In the genomic region with DNA sequence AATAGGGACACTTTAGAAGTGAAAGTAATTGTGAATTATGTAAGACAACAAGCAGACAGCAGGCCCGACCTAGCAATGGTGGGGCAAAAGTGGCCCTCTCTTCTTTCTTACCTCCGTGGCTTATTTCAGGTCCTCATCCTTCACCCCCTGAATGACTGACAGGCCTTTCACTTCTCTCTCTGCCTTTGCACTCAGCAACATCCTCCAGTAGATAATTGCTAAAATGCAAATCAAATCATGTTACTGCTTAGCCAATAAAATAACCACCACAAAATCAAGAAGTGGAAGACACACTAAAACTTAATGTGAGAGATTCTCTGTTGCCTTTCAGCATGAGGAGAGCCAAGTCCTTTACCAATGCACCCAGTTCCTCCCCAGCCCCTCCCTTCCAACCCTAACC, we compare ENCODE assay signal across 24 cellular contexts.
"Had no signal": no experiment of that assay in that cellular context is flagged by ENCODE, and none has a peak within 500 bp of the region (broad histone marks: within the 10 kb centered on the region; RNA-seq: fewer than 3 reads in every experiment).

No MANE protein-coding gene starts in this region.

- H3K27ac ChIP-seq: dorsolateral prefrontal cortex, esophagus squamous epithelium, lower lobe of right lung, neutrophil, pancreas, thyroid gland had no signal

- H3K9me3 ChIP-seq: lower lobe of right lung, mucosa of descending colon, neutrophil, pancreas, thyroid gland had no signal

- H3K36me3 Mint-ChIP-seq: memory B cell; mesothelial cell of epicardium; naive B cell; natural killer cell treated with Interleukin-12 subunit alpha and Interleukin-12 subunit beta and Interleukin-15 and Interleukin-18, amount 100 ng/mL, for 72 hours had no signal

- H3K4me3 Mint-ChIP-seq: memory B cell; mesothelial cell of epicardium; naive B cell; natural killer cell treated with Interleukin-12 subunit alpha and Interleukin-12 subunit beta and Interleukin-15 and Interleukin-18, amount 100 ng/mL, for 72 hours; neural crest cell; stimulated activated naive CD8-positive, alpha-beta T cell treated with anti-CD3 and anti-CD28 coated beads, Interleukin-15, amount 100 ng/mL, for 72 hours had no signal

- H3K4me2 ChIP-seq: smooth muscle cell had no signal

- ATAC-seq: mucosa of descending colon; natural killer cell treated with Interleukin-12 subunit alpha and Interleukin-12 subunit beta and Interleukin-15 and Interleukin-18, amount 100 ng/mL, for 72 hours; pancreas; stimulated activated naive CD8-positive, alpha-beta T cell treated with anti-CD3 and anti-CD28 coated beads, Interleukin-15, amount 100 ng/mL, for 72 hours had no signal

- DNase-seq: cerebellar nuclear complex; dorsolateral prefrontal cortex; effector memory CD4-positive, alpha-beta T cell; esophagus squamous epithelium; foreskin melanocyte; left ventricle myocardium superior; lower lobe of right lung; mucosa of descending colon; naive B cell; pancreas; stimulated activated CD4-positive, alpha-beta T cell treated with anti-CD3 and anti-CD28 coated beads, Interleukin-12 subunit alpha, Interleukin-12 subunit beta, amount 100 ng/mL, for 4 hours; stimulated activated CD4-positive, alpha-beta T cell treated with anti-CD3 and anti-CD28 coated beads, Interleukin-1b, Interleukin-23, amount 100 ng/mL, for 48 hours; stimulated activated CD4-positive, alpha-beta T cell treated with anti-CD3 and anti-CD28 coated beads, Interleukin-4, amount 100 ng/mL, for 1 hour; stimulated activated CD8-positive, alpha-beta memory T cell treated with anti-CD3 and anti-CD28 coated beads, Interleukin-4, amount 100 ng/mL, for 48 hours; stimulated activated naive CD4-positive, alpha-beta T cell; stimulated activated naive CD8-positive, alpha-beta T cell treated with anti-CD3 and anti-CD28 coated beads, Interleukin-15, amount 100 ng/mL, for 72 hours; thyroid gland; trophoblast cell had no signal

- H3K4me3 ChIP-seq: dorsolateral prefrontal cortex, esophagus squamous epithelium, lower lobe of right lung, mucosa of descending colon, pancreas, smooth muscle cell, thyroid gland had no signal

- H3K36me3 ChIP-seq: esophagus squamous epithelium, lower lobe of right lung, neutrophil, pancreas, thyroid gland had no signal

- H3K27me3 Mint-ChIP-seq: stimulated activated naive CD8-positive, alpha-beta T cell treated with anti-CD3 and anti-CD28 coated beads, Interleukin-15, amount 100 ng/mL, for 72 hours had no signal

- H3K27me3 ChIP-seq: esophagus squamous epithelium, neutrophil, pancreas, thyroid gland had no signal

- H3K27ac Mint-ChIP-seq: memory B cell; mesothelial cell of epicardium; naive B cell; natural killer cell treated with Interleukin-12 subunit alpha and Interleukin-12 subunit beta and Interleukin-15 and Interleukin-18, amount 100 ng/mL, for 72 hours had no signal

- H3K4me1 Mint-ChIP-seq: memory B cell; mesothelial cell of epicardium; naive B cell; neural crest cell; stimulated activated naive CD8-positive, alpha-beta T cell treated with anti-CD3 and anti-CD28 coated beads, Interleukin-15, amount 100 ng/mL, for 72 hours had no signal

- H3K4me1 ChIP-seq: esophagus squamous epithelium, lower lobe of right lung, pancreas, thyroid gland had no signal

- H3K9me3 Mint-ChIP-seq: natural killer cell treated with Interleukin-12 subunit alpha and Interleukin-12 subunit beta and Interleukin-15 and Interleukin-18, amount 100 ng/mL, for 72 hours; neural crest cell; stimulated activated naive CD8-positive, alpha-beta T cell treated with anti-CD3 and anti-CD28 coated beads, Interleukin-15, amount 100 ng/mL, for 72 hours had no signal
